Comparison of ENCODE assay signal across 8 cellular contexts in genomic region chr1:27528701-27529637, GRCh38. TPM values are rescaled to one million over a fixed set of nuclear protein-coding genes. Genes with fewer than 3 reads are reported as not detected.
DNase-seq lines count a peak whose midpoint lies in the region; ATAC-seq and TF ChIP-seq lines count a peak whose summit lies in the region.

No MANE protein-coding gene starts in this region.

- WGBS in ectodermal cell, 2 experiments, result 35 to 36% methylated on average over 18 of the region's 18 CpGs
- 39 to 43% methylated on average over 15 to 16 of the region's 18 CpGs for WGBS in mesodermal cell (ENCODE audit: insufficient coverage in 2 of 2), 2 experiments

- no peaks in the 10 kb centered on the region for H3K79me2 ChIP-seq in OCI-LY1 (ENCODE audit: insufficient read depth, low read length)

- intact Hi-C loops in tibial artery (cut with DNase I; ENCODE audit: low total_unique reads), result loop anchor here (5.0 kb wide), 1 partner anchor 37 kb away; the partner anchor contains the start of gene WASF2

- CTCF ChIA-PET in HEK293T (lab: Yijun Ruan, JAX), result no interaction called here

- peak overlapping the region; percentile 55 for H3K4me3 ChIP-seq in OCI-LY1 (ENCODE audit: low read depth, low read length, poor library complexity, severe bottlenecking)
- no peak overlapping the region for H3K4me3 ChIP-seq in ectodermal cell (ENCODE audit: insufficient read depth, low read depth, low read length)
- no peak overlapping the region for H3K4me3 ChIP-seq in mesodermal cell (ENCODE audit: extremely low read depth, insufficient read depth, low read length, poor library complexity, severe bottlenecking)
- H3K4me3 ChIP-seq in tibial artery, result peak overlapping the region; percentile 50 to 61

- TF ChIP-seq CTCF in OCI-LY1 (IDR thresholded peaks at IDR 0.05; ENCODE audit: low read length) (no peak), tibial artery (IDR thresholded peaks at IDR 0.05) (no peak)

- no peak overlapping the region for H2AFZ ChIP-seq in OCI-LY1 (ENCODE audit: low read length)

- H3K9ac ChIP-seq in OCI-LY1 (ENCODE audit: low read length), result peak overlapping the region; percentile 50; the same call in 1 of the 2 replicates

- peak overlapping the region; percentile 99 for H3K27ac ChIP-seq in OCI-LY1 (ENCODE audit: low read depth, low read length, poor library complexity, severe bottlenecking)
- peak overlapping the region; percentile 54 for H3K27ac ChIP-seq in ectodermal cell (ENCODE audit: insufficient read depth, low read depth, low read length, poor library complexity, severe bottlenecking)
- peak overlapping the region; percentile 43 for H3K27ac ChIP-seq in mesodermal cell (ENCODE audit: low read depth, low read length, severe bottlenecking)
- H3K27ac ChIP-seq in tibial artery, result peak overlapping the region; percentile 86 to 89

- no peaks in the 10 kb centered on the region for H3K9me2 ChIP-seq in OCI-LY1 (ENCODE audit: low read depth, low read length)

- H3K4me1 ChIP-seq in OCI-LY1 (ENCODE audit: insufficient read depth, low read length, severe bottlenecking) (peaks cover 57% of the 10 kb centered on the region), ectodermal cell (ENCODE audit: control insufficient read depth, insufficient read depth, low read length) (peaks cover 63% of the 10 kb centered on the region), mesodermal cell (ENCODE audit: control insufficient read depth, insufficient read depth, low read length, poor library complexity, severe bottlenecking) (peaks cover 51% of the 10 kb centered on the region), tibial artery (peaks cover 8 to 57% (median 48%) of the 10 kb centered on the region in 4 donors)

- peak overlapping the region; percentile 77 for H3K4me2 ChIP-seq in OCI-LY1 (ENCODE audit: low read length)

- H4K20me1 ChIP-seq in OCI-LY1 (ENCODE audit: insufficient read depth, low read length), result no peaks in the 10 kb centered on the region

- H3K9me3 ChIP-seq in OCI-LY1 (ENCODE audit: low read length), result no peaks in the 10 kb centered on the region
- H3K9me3 ChIP-seq in ectodermal cell (ENCODE audit: control insufficient read depth, low read length), result no peaks in the 10 kb centered on the region
- H3K9me3 ChIP-seq in mesodermal cell (ENCODE audit: control insufficient read depth, low read length), result no peaks in the 10 kb centered on the region
- H3K9me3 ChIP-seq in tibial artery, result no peaks in the 10 kb centered on the region

- no peak for ATAC-seq in HG03196 (IDR thresholded peaks at IDR 0.05; ENCODE audit: unreplicated experiment)

- DNase-seq in NCI-H2227 (lab: John Stamatoyannopoulos, UW; ENCODE audit: unreplicated experiment) (peak; percentile 74), NCI-H2227 treated with DMSO at 0.1 percent for 48 hours (lab: John Stamatoyannopoulos, UW) (no peak), tibial artery (peak; percentile 89), HEK293T (ENCODE audit: extremely low spot score) (no peak)

- no peaks in the 10 kb centered on the region for H3K27me3 ChIP-seq in OCI-LY1 (ENCODE audit: insufficient read depth, low read length)
- H3K27me3 ChIP-seq in ectodermal cell (ENCODE audit: control insufficient read depth, insufficient read depth, low read length, poor library complexity, severe bottlenecking), result no peaks in the 10 kb centered on the region
- H3K27me3 ChIP-seq in tibial artery, result no peaks in the 10 kb centered on the region

- H3K36me3 ChIP-seq in OCI-LY1 (ENCODE audit: insufficient read depth, low read length) (no peaks in the 10 kb centered on the region), ectodermal cell (ENCODE audit: control insufficient read depth, insufficient read depth, low read length) (peaks cover 11% of the 10 kb centered on the region), mesodermal cell (ENCODE audit: control insufficient read depth, insufficient read depth, low read length) (peaks cover 22% of the 10 kb centered on the region), tibial artery (peaks cover 7 to 20% (median 11%) of the 10 kb centered on the region in 3 donors)

- H3F3A ChIP-seq in OCI-LY1 (ENCODE audit: insufficient read depth, low read length), result peaks cover 9% of the 10 kb centered on the region; the same call in 1 of the 2 replicates

- POLR2A ChIA-PET in HEK293T (lab: Yijun Ruan, JAX), result no interaction called here

TF ChIP-seq in HEK293T, 16 proteins besides CTCF, POLR2A, EP300 and RAD21:
- TF ChIP-seq HDGF (IDR thresholded peaks at IDR 0.05; ENCODE audit: borderline replicate concordance) (no peak), SUZ12 (IDR thresholded peaks at IDR 0.05) (no peak), NFRKB (IDR thresholded peaks at IDR 0.05) (no peak), BHLHE40 (IDR thresholded peaks at IDR 0.05; ENCODE audit: borderline replicate concordance) (no peak), L3MBTL2 (conservative IDR thresholded peaks at IDR 0.05) (no peak), FOXA1 (IDR thresholded peaks at IDR 0.05) (no peak), LEF1 (IDR thresholded peaks at IDR 0.05; ENCODE audit: borderline replicate concordance) (no peak), ZNF384 (IDR thresholded peaks at IDR 0.05) (no peak), CTBP1 (IDR thresholded peaks at IDR 0.05; ENCODE audit: borderline replicate concordance) (no peak), ARNT (IDR thresholded peaks at IDR 0.05) (no peak), ELF4 (IDR thresholded peaks at IDR 0.05) (no peak), SP1 (IDR thresholded peaks at IDR 0.05) (no peak), FOXM1 (IDR thresholded peaks at IDR 0.05; ENCODE audit: borderline replicate concordance) (no peak), TARDBP (IDR thresholded peaks at IDR 0.05) (no peak), FOXK2 (IDR thresholded peaks at IDR 0.05) (no peak)
- TF ChIP-seq, protein P1, sequence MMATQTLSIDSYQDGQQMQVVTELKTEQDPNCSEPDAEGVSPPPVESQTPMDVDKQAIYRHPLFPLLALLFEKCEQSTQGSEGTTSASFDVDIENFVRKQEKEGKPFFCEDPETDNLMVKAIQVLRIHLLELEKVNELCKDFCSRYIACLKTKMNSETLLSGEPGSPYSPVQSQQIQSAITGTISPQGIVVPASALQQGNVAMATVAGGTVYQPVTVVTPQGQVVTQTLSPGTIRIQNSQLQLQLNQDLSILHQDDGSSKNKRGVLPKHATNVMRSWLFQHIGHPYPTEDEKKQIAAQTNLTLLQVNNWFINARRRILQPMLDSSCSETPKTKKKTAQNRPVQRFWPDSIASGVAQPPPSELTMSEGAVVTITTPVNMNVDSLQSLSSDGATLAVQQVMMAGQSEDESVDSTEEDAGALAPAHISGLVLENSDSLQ (IDR thresholded peaks at IDR 0.05), result no peak

RNA-seq across cellular contexts. Expression of gene WASF2, which starts 39.0 kb away (rescaled TPM):
- 73.2 TPM for polyA plus RNA-seq in ectodermal cell (2013, experiment 1 of 4)
- 80.6 TPM for polyA plus RNA-seq in ectodermal cell (2013, experiment 2 of 4)
- polyA plus RNA-seq in ectodermal cell (2013, experiment 3 of 4), result 57.9 TPM
- 63.2 TPM for polyA plus RNA-seq in ectodermal cell (2013, experiment 4 of 4)
- 98.9 TPM for polyA plus RNA-seq in mesodermal cell (2013, experiment 1 of 2)
- polyA plus RNA-seq in mesodermal cell (2013, experiment 2 of 2), result 92.9 TPM

Comparison
In these comparisons a context has a peak if more than half of its experiments do, and no peak if none do; other contexts are left out.
1. DNase-seq: peak in NCI-H2227 (single experiment) and tibial artery (2 of 2); none in NCI-H2227 treated with DMSO at 0.1 percent for 48 hours (single experiment) and HEK293T (single experiment).
2. H3K27ac ChIP-seq: peak in every context shown above with its lines; median percentile 99 in OCI-LY1; 88 in tibial artery; 54 in ectodermal cell; 43 in mesodermal cell.
3. H3K4me3 ChIP-seq: peak in OCI-LY1 (single experiment) and tibial artery (2 of 2); none in ectodermal cell (single experiment) and mesodermal cell (single experiment).